ENCODE assay signal across 8 cellular contexts in genomic region chr3:107525101-107525953, GRCh38. TPM values are rescaled to one million over a fixed set of nuclear protein-coding genes. Genes with fewer than 3 reads are reported as not detected.
A peak's percentile ranks its signal among the peaks of the same experiment; 100 is the strongest.
DNase-seq lines count a peak whose midpoint lies in the region; ATAC-seq lines count a peak whose summit lies in the region.

No MANE protein-coding gene starts in this region.

- H3K36me3 Mint-ChIP-seq in dendritic cell treated with granulocyte-macrophage colony-stimulating factor and Interleukin-4, amounts not matched to agents 40 ng/mL and 50 ng/mL, for 4 days (ENCODE audit: low read depth), result peaks cover 27% of the 10 kb centered on the region

- H3K9me3 Mint-ChIP-seq in dendritic cell treated with granulocyte-macrophage colony-stimulating factor and Interleukin-4, amounts not matched to agents 40 ng/mL and 50 ng/mL, for 4 days, result no peaks in the 10 kb centered on the region

- peaks cover 9% of the 10 kb centered on the region for H3K27me3 Mint-ChIP-seq in dendritic cell treated with granulocyte-macrophage colony-stimulating factor and Interleukin-4, amounts not matched to agents 40 ng/mL and 50 ng/mL, for 4 days

- peaks cover 26% of the 10 kb centered on the region for H3K4me1 Mint-ChIP-seq in dendritic cell treated with granulocyte-macrophage colony-stimulating factor and Interleukin-4, amounts not matched to agents 40 ng/mL and 50 ng/mL, for 4 days (ENCODE audit: low read depth)

- H3K4me3 Mint-ChIP-seq in dendritic cell treated with granulocyte-macrophage colony-stimulating factor and Interleukin-4, amounts not matched to agents 40 ng/mL and 50 ng/mL, for 4 days, result peak overlapping the region; percentile 90

- peak overlapping the region; percentile 91 for H3K27ac Mint-ChIP-seq in dendritic cell treated with granulocyte-macrophage colony-stimulating factor and Interleukin-4, amounts not matched to agents 40 ng/mL and 50 ng/mL, for 4 days

- intact Hi-C loops in dendritic cell treated with granulocyte-macrophage colony-stimulating factor and Interleukin-4, amounts not matched to agents 40 ng/mL and 50 ng/mL, for 4 days (cut with micrococcal nuclease), result no loop called here

- ATAC-seq in left lobe of liver (peak; percentile 1), GM19452 (IDR thresholded peaks at IDR 0.05; ENCODE audit: unreplicated experiment) (no peak)

- DNase-seq in ELR (ENCODE audit: low read depth), result peak; percentile 60
- peak; percentile 9 for DNase-seq in KG1 (lab: John Stamatoyannopoulos, UW)
- DNase-seq in activated CD4-positive, alpha-beta T cell treated with anti-CD3 and anti-CD28 coated beads for 4 hours, result peak; percentile 15 to 17
- DNase-seq in left lobe of liver (ENCODE audit: low spot score), result peak; percentile 52
- peak; percentile 30 to 36 for DNase-seq in stimulated activated CD4-positive, alpha-beta T cell treated with anti-CD3 and anti-CD28 coated beads, Interleukin-2, amount 100 ng/mL, for 24 hours
- no peak for DNase-seq in GM19240 (ENCODE audit: insufficient read length, low spot score)

RNA-seq across cellular contexts. Expression of gene BBX, which starts 2.6 kb away (rescaled TPM):
- total RNA-seq in left lobe of liver, result 13.0 TPM
